ENCODE assay signal across 9 cellular contexts in genomic region chr14:52351561-52352491, GRCh38. TPM values are rescaled to one million over a fixed set of nuclear protein-coding genes. Genes with fewer than 3 reads are reported as not detected.
DNase-seq lines count a peak whose midpoint lies in the region; ATAC-seq, FAIRE-seq and TF ChIP-seq lines count a peak whose summit lies in the region.
"Had no signal": no experiment of that assay in that cellular context is flagged by ENCODE, and none has a peak within 500 bp of the region (broad histone marks: within the 10 kb centered on the region; RNA-seq: fewer than 3 reads in every experiment).

No MANE protein-coding gene starts in this region.

- peaks cover 0 to 5% of the 10 kb centered on the region in 2 donors for H3K9me3 Mint-ChIP-seq in stimulated activated naive CD8-positive, alpha-beta T cell treated with anti-CD3 and anti-CD28 coated beads, Interleukin-15, amount 100 ng/mL, for 72 hours

- DNase-seq in GM04503 (ENCODE audit: low read depth) = peak; percentile 74
- peak; percentile 76 for DNase-seq in RCC 7860 (ENCODE audit: low spot score)
- DNase-seq in fibroblast of pulmonary artery (ENCODE audit: low read depth) = peak; percentile 86
- peak; percentile 55 to 68 for DNase-seq in stimulated activated naive CD8-positive, alpha-beta T cell treated with anti-CD3 and anti-CD28 coated beads, Interleukin-15, amount 100 ng/mL, for 72 hours
- DNase-seq in occipital lobe (lab: John Stamatoyannopoulos, UW) = no peak
- DNase-seq in DMS153 (lab: John Stamatoyannopoulos, UW) = no peak

- peaks cover 75% of the 10 kb centered on the region for H3K4me1 Mint-ChIP-seq in stimulated activated naive CD8-positive, alpha-beta T cell treated with anti-CD3 and anti-CD28 coated beads, Interleukin-15, amount 100 ng/mL, for 72 hours

- H3K4me3 Mint-ChIP-seq in stimulated activated naive CD8-positive, alpha-beta T cell treated with anti-CD3 and anti-CD28 coated beads, Interleukin-15, amount 100 ng/mL, for 72 hours = peak overlapping the region; percentile 79 to 82

- H3K27ac Mint-ChIP-seq in stimulated activated naive CD8-positive, alpha-beta T cell treated with anti-CD3 and anti-CD28 coated beads, Interleukin-15, amount 100 ng/mL, for 72 hours = peak overlapping the region; percentile 81 to 99

- ATAC-seq in GM21717 (IDR thresholded peaks at IDR 0.05; ENCODE audit: unreplicated experiment) (peak; percentile 69), GM18519 (IDR thresholded peaks at IDR 0.05; ENCODE audit: low FRiP score, unreplicated experiment) (no peak)
- ATAC-seq in stimulated activated naive CD8-positive, alpha-beta T cell treated with anti-CD3 and anti-CD28 coated beads, Interleukin-15, amount 100 ng/mL, for 72 hours = peak; percentile 97

- no peaks in the 10 kb centered on the region for H3K27me3 Mint-ChIP-seq in stimulated activated naive CD8-positive, alpha-beta T cell treated with anti-CD3 and anti-CD28 coated beads, Interleukin-15, amount 100 ng/mL, for 72 hours

- no peak overlapping the region for H3K4me3 ChIP-seq in fibroblast of pulmonary artery (replicated peaks; ENCODE audit: low read depth, low read length)

- no peak for TF ChIP-seq CTCF in fibroblast of pulmonary artery (IDR thresholded peaks at IDR 0.05; ENCODE audit: low read length, missing control alignments)

- peak; percentile 92 for FAIRE-seq in RCC 7860 (lab: Jason Lieb, UNC)

RNA-seq across cellular contexts. Expression of gene PTGER2, which starts 37.7 kb away (rescaled TPM):
- not detected for total RNA-seq in occipital lobe
- total RNA-seq: lung microvascular endothelial cell had no signal

Comparison
In these comparisons a context has a peak if more than half of its experiments do, and no peak if none do; other contexts are left out.
1. DNase-seq: peak in GM04503 (single experiment), RCC 7860 (single experiment), fibroblast of pulmonary artery (single experiment) and stimulated activated naive CD8-positive, alpha-beta T cell treated with anti-CD3 and anti-CD28 coated beads, Interleukin-15, amount 100 ng/mL, for 72 hours (2 of 2); none in occipital lobe (single experiment) and DMS153 (single experiment).